In genomic region chr3:52487788-52488691, GRCh38 we compare ENCODE assay signal across 2 cellular contexts.
TF ChIP-seq lines count a peak whose summit lies in the region.

No MANE protein-coding gene starts in this region.

TF ChIP-seq in IMR-90, 13 proteins besides CTCF, POLR2A, EP300 and RAD21:
- TF ChIP-seq USF2 (IDR thresholded peaks at IDR 0.05; ENCODE audit: low read depth, low read length) = no peak
- no peak for TF ChIP-seq SMC3 (IDR thresholded peaks at IDR 0.05; ENCODE audit: low read depth, low read length)
TF ChIP-seq in IMR-90: peak in this region for 0.

TF ChIP-seq in endothelial cell of umbilical vein, 7 proteins besides CTCF, POLR2A, EP300 and RAD21:
- no peak for TF ChIP-seq MAX (IDR thresholded peaks at IDR 0.05; ENCODE audit: insufficient read depth, insufficient read length)
- TF ChIP-seq FOS (IDR thresholded peaks at IDR 0.05; ENCODE audit: borderline replicate concordance, insufficient read depth, low read length) = no peak
- TF ChIP-seq JUN (IDR thresholded peaks at IDR 0.05; ENCODE audit: borderline replicate concordance, insufficient read depth, insufficient read length, low read depth) = no peak
- TF ChIP-seq EZH2 (IDR thresholded peaks at IDR 0.05; ENCODE audit: borderline replicate concordance, low read depth, low read length, severe bottlenecking) = no peak
- TF ChIP-seq MYC (IDR thresholded peaks at IDR 0.05; ENCODE audit: low read depth, low read length) = no peak
- no peak for TF ChIP-seq POLR2AphosphoS5 (IDR thresholded peaks at IDR 0.05; ENCODE audit: insufficient read depth, low read depth, low read length)
- TF ChIP-seq GATA2 (IDR thresholded peaks at IDR 0.05; ENCODE audit: insufficient read depth, insufficient read length, low read depth, low read length) = no peak
